In genomic region chr7:101094791-101095375, GRCh38 we compare ENCODE assay signal across 8 cellular contexts. TPM values are rescaled to one million over a fixed set of nuclear protein-coding genes. Genes with fewer than 3 reads are reported as not detected.
DNase-seq lines count a peak whose midpoint lies in the region; ATAC-seq and FAIRE-seq lines count a peak whose summit lies in the region.

No MANE protein-coding gene starts in this region.

- DNase-seq in Right ventricle myocardium inferior (ENCODE audit: missing footprints) = no peak
- no peak for DNase-seq in cardiac septum (ENCODE audit: low spot score)
- peak; percentile 67 for DNase-seq in RCC 7860 (ENCODE audit: low spot score)
- DNase-seq in dermis microvascular lymphatic vessel endothelial cell (ENCODE audit: low read depth in 2 of 2) = peak; percentile 57 to 76
- DNase-seq in mucosa of gallbladder (ENCODE audit: low spot score) = peak; percentile 53
- DNase-seq in T-helper 1 cell = no peak
- no peak for DNase-seq in stimulated activated naive CD4-positive, alpha-beta T cell (lab: John Stamatoyannopoulos, UW)

- ATAC-seq in Right ventricle myocardium inferior = peak; percentile 15
- ATAC-seq in HG03442 (IDR thresholded peaks at IDR 0.05; ENCODE audit: unreplicated experiment) = no peak

- no peak for FAIRE-seq in RCC 7860 (lab: Jason Lieb, UNC)

- intact Hi-C loops in Right ventricle myocardium inferior (cut with DNase I) (loop anchor here (1.0 kb wide), 1 partner anchor 43 kb away; no protein-coding TSS in a partner anchor), cardiac septum (cut with DNase I) (loop anchor here (1.0 kb wide), 1 partner anchor 43 kb away; no protein-coding TSS in a partner anchor)

RNA-seq across cellular contexts. Expression of gene TRIM56, which starts 9.6 kb away (rescaled TPM):
- total RNA-seq in Right ventricle myocardium inferior = 21.0 TPM
- total RNA-seq in cardiac septum = 16.6 TPM
- total RNA-seq in dermis microvascular lymphatic vessel endothelial cell = 8.9 and 11.6 TPM in 2 replicates
- 57.7 TPM for total RNA-seq in mucosa of gallbladder

RNA-seq across cellular contexts. Expression of gene SERPINE1, which starts 32.0 kb away (rescaled TPM):
- 1.6 TPM for total RNA-seq in Right ventricle myocardium inferior
- 27.2 TPM for total RNA-seq in cardiac septum
- total RNA-seq in dermis microvascular lymphatic vessel endothelial cell = 81.9 and 88.2 TPM in 2 replicates
- total RNA-seq in mucosa of gallbladder = 6.6 TPM

RNA-seq across cellular contexts. Expression of gene AP1S1, which starts 59.4 kb away (rescaled TPM):
- total RNA-seq in Right ventricle myocardium inferior (12.8 TPM), cardiac septum (12.1 TPM), dermis microvascular lymphatic vessel endothelial cell (126 and 172 TPM in 2 replicates), mucosa of gallbladder (63.9 TPM)

Comparison
In these comparisons a context has a peak if more than half of its experiments do, and no peak if none do; other contexts are left out.
1. DNase-seq: peak in RCC 7860 (single experiment), dermis microvascular lymphatic vessel endothelial cell (2 of 2) and mucosa of gallbladder (single experiment); none in Right ventricle myocardium inferior (single experiment), cardiac septum (single experiment), T-helper 1 cell (0 of 5) and stimulated activated naive CD4-positive, alpha-beta T cell (0 of 6).